18 cellular contexts compared by ENCODE assay signal in the genomic region with DNA sequence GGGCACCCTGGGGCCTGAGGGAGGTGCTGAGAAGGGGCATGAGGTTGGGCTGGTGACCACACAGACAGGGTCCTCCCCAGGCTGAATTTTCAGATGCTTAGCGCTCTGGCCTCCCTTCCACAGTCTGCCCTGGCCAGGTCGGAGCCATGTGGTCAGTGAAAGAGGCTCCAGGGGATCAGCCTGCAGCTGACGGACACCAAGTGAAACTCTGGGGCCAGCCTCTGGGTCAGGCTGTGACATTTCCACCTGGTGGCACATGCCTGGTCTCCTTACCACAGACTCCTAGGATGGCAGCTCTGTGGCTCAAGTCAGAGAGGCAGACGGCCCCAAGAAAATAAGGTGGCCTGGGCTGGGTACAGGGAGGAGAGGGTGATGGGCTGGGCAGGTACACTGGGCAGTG.
"Had no signal": no experiment of that assay in that cellular context is flagged by ENCODE, and none has a peak within 500 bp of the region (broad histone marks: within the 10 kb centered on the region; RNA-seq: fewer than 3 reads in every experiment).

No MANE protein-coding gene starts in this region.

- ATAC-seq: foreskin keratinocyte, heart left ventricle, left ventricle myocardium superior had no signal

- H3K27me3 ChIP-seq: sigmoid colon, suprapubic skin had no signal

- H3K36me3 ChIP-seq: heart left ventricle, sigmoid colon, suprapubic skin, tibial nerve had no signal

- H3K27ac ChIP-seq: foreskin keratinocyte, heart left ventricle, sigmoid colon, suprapubic skin, tibial nerve had no signal

- H3K4me3 ChIP-seq: heart left ventricle, lung, sigmoid colon, suprapubic skin, tibial nerve had no signal

- H3K9me3 ChIP-seq: heart left ventricle, sigmoid colon, suprapubic skin, tibial nerve had no signal

- DNase-seq: effector CD4-positive, alpha-beta T cell; endodermal cell; erythroblast; foreskin keratinocyte; heart left ventricle; hippocampal formation; left colon; mesenchymal stem cell; midbrain; naive B cell; sigmoid colon; small intestine; stimulated activated CD4-positive, alpha-beta T cell treated with anti-CD3 and anti-CD28 coated beads, Interleukin-2, amount 100 ng/mL, for 48 hours; stimulated activated naive CD4-positive, alpha-beta T cell treated with Interleukin-2 at 50 U/mL for 16 hours had no signal

- H3K4me1 ChIP-seq: foreskin keratinocyte had no signal
